1 cellular context compared by ENCODE assay signal in genomic region chr13:44188257-44188656, GRCh38.
TF ChIP-seq lines count a peak whose summit lies in the region.

No MANE protein-coding gene starts in this region.

TF ChIP-seq in IMR-90, 13 proteins besides CTCF, POLR2A, EP300 and RAD21:
- TF ChIP-seq MAFK (IDR thresholded peaks at IDR 0.05; ENCODE audit: low read depth, low read length): peak; percentile 34; the same call in 1 of the 2 replicates
- TF ChIP-seq FOS (IDR thresholded peaks at IDR 0.05; ENCODE audit: low read depth, low read length): peak; percentile 70
- TF ChIP-seq CHD1 (IDR thresholded peaks at IDR 0.05; ENCODE audit: low read depth, low read length): no peak
- 0 out of 2 replicates have a peak, but pooled peaks have one; percentile 12 for TF ChIP-seq BHLHE40 (IDR thresholded peaks at IDR 0.05; ENCODE audit: low read depth, low read length)
- peak; percentile 21; the same call in 1 of the 2 replicates for TF ChIP-seq CEBPB (IDR thresholded peaks at IDR 0.05; ENCODE audit: low read depth, low read length)
- TF ChIP-seq NFE2L2 (IDR thresholded peaks at IDR 0.05; ENCODE audit: low read depth, low read length): peak; percentile 78
- TF ChIP-seq MAZ (IDR thresholded peaks at IDR 0.05; ENCODE audit: borderline replicate concordance, low read depth, low read length): no peak
